25 cellular contexts compared by ENCODE assay signal in the genomic region with DNA sequence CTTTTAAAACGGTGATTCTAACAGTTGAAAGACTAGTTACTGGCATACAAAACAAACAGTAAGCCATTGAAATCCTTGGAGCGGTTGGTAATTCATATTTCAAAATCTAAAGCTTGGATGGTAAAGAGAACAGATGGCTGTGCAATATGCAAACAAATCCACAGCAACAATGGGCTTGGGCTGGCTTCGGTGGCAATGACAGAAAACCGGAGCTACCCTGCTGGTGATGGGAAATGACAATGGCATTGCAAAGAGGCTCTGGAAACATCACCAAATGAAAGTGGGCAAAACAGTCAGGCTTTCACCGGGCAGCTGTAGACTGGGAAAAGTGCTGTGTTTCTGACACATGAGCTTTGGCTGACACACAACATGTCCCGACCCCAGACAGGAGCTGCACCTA. TPM values are rescaled to one million over a fixed set of nuclear protein-coding genes. Genes with fewer than 3 reads are reported as not detected.
DNase-seq lines count a peak whose midpoint lies in the region; ATAC-seq and TF ChIP-seq lines count a peak whose summit lies in the region.
"Had no signal": no experiment of that assay in that cellular context is flagged by ENCODE, and none has a peak within 500 bp of the region (broad histone marks: within the 10 kb centered on the region; RNA-seq: fewer than 3 reads in every experiment).

No MANE protein-coding gene starts in this region.

- H3K27me3 Mint-ChIP-seq in brain: no peaks in the 10 kb centered on the region
- no peaks in the 10 kb centered on the region for H3K27me3 Mint-ChIP-seq in activated CD4-positive, alpha-beta T cell treated with anti-CD3 and anti-CD28 coated beads for 36 hours
- H3K27me3 Mint-ChIP-seq: central memory CD8-positive, alpha-beta T cell; stimulated activated naive CD8-positive, alpha-beta T cell treated with anti-CD3 and anti-CD28 coated beads, Interleukin-15, amount 100 ng/mL, for 72 hours had no signal

- DNase-seq in DMS53 (lab: John Stamatoyannopoulos, UW): peak; percentile 43
- DNase-seq in NCI-H128 (lab: John Stamatoyannopoulos, UW; ENCODE audit: unreplicated experiment): peak; percentile 19
- DNase-seq in NCI-H524 (lab: John Stamatoyannopoulos, UW): peak; percentile 73 to 91
- DNase-seq in activated CD4-positive, alpha-beta T cell treated with anti-CD3 and anti-CD28 coated beads for 36 hours: no peak
- DNase-seq in omental fat pad (ENCODE audit: low spot score): no peak
- DNase-seq: activated CD4-positive, alpha-beta T cell treated with anti-CD3 and anti-CD28 coated beads for 1 hour; activated CD8-positive, alpha-beta memory T cell treated with anti-CD3 and anti-CD28 coated beads for 24 hours; activated naive CD4-positive, alpha-beta T cell treated with anti-CD3 and anti-CD28 coated beads, Interleukin-2, amount 50 U/mL, for 16 hours; activated T-cell treated with anti-CD3 and anti-CD28 coated beads, Interleukin-2, amount 50 U/mL, for 48 hours; aorta; CD8-positive, alpha-beta T cell; HCEC 1CT; mesenchymal stem cell; NCI-H1048; nucleus accumbens; RPMI8226; stimulated activated CD4-positive, alpha-beta T cell treated with anti-CD3 and anti-CD28 coated beads, Interleukin-4, amount 100 ng/mL, for 4 hours; stimulated activated naive CD8-positive, alpha-beta T cell treated with anti-CD3 and anti-CD28 coated beads, Interleukin-15, amount 100 ng/mL, for 72 hours; transverse colon had no signal

- H3K4me1 Mint-ChIP-seq in brain: peaks cover 77% of the 10 kb centered on the region
- H3K4me1 Mint-ChIP-seq in activated CD4-positive, alpha-beta T cell treated with anti-CD3 and anti-CD28 coated beads for 36 hours: peaks cover 29% of the 10 kb centered on the region

- H3K27ac Mint-ChIP-seq in brain: peak overlapping the region in 4 of 5 experiments; percentile 22 to 85 (median 62)
- no peak overlapping the region for H3K27ac Mint-ChIP-seq in activated CD4-positive, alpha-beta T cell treated with anti-CD3 and anti-CD28 coated beads for 36 hours
- H3K27ac Mint-ChIP-seq: CD8-positive, alpha-beta T cell; stimulated activated naive CD8-positive, alpha-beta T cell treated with anti-CD3 and anti-CD28 coated beads, Interleukin-15, amount 100 ng/mL, for 72 hours had no signal

- no peaks in the 10 kb centered on the region for H3K9me3 Mint-ChIP-seq in brain
- no peaks in the 10 kb centered on the region for H3K9me3 Mint-ChIP-seq in activated CD4-positive, alpha-beta T cell treated with anti-CD3 and anti-CD28 coated beads for 36 hours (ENCODE audit: low read depth)
- H3K9me3 Mint-ChIP-seq: CD8-positive, alpha-beta T cell; central memory CD8-positive, alpha-beta T cell; stimulated activated naive CD8-positive, alpha-beta T cell treated with anti-CD3 and anti-CD28 coated beads, Interleukin-15, amount 100 ng/mL, for 72 hours had no signal

- CTCF ChIA-PET in activated CD4-positive, alpha-beta T cell treated with anti-CD3 and anti-CD28 coated beads for 36 hours (lab: Charles Lee): no interaction called here

- no peaks in the 10 kb centered on the region for H3K36me3 Mint-ChIP-seq in brain
- H3K36me3 Mint-ChIP-seq in activated CD4-positive, alpha-beta T cell treated with anti-CD3 and anti-CD28 coated beads for 36 hours (ENCODE audit: low read depth): peaks cover 4% of the 10 kb centered on the region

- intact Hi-C loops in activated CD4-positive, alpha-beta T cell treated with anti-CD3 and anti-CD28 coated beads for 36 hours (cut with DNase I, micrococcal nuclease): no loop called here

- POLR2A ChIA-PET in activated CD4-positive, alpha-beta T cell treated with anti-CD3 and anti-CD28 coated beads for 36 hours (lab: Charles Lee): no interaction called here

- ATAC-seq in HG02885 (IDR thresholded peaks at IDR 0.05; ENCODE audit: poor library complexity, unreplicated experiment): no peak
- ATAC-seq in activated CD4-positive, alpha-beta T cell treated with anti-CD3 and anti-CD28 coated beads for 36 hours: no peak
- ATAC-seq in GM21717 (IDR thresholded peaks at IDR 0.05; ENCODE audit: unreplicated experiment): no peak
- ATAC-seq in omental fat pad (ENCODE audit: low FRiP score): no peak
- ATAC-seq: CD8-positive, alpha-beta T cell; esophagus mucosa; gastroesophageal sphincter; stimulated activated naive CD8-positive, alpha-beta T cell treated with anti-CD3 and anti-CD28 coated beads, Interleukin-15, amount 100 ng/mL, for 72 hours had no signal

- H3K4me3 Mint-ChIP-seq in brain: peak overlapping the region in 2 of 5 experiments; percentile 27 to 29
- no peak overlapping the region for H3K4me3 Mint-ChIP-seq in activated CD4-positive, alpha-beta T cell treated with anti-CD3 and anti-CD28 coated beads for 36 hours
- H3K4me3 Mint-ChIP-seq: CD8-positive, alpha-beta T cell; central memory CD8-positive, alpha-beta T cell; stimulated activated naive CD8-positive, alpha-beta T cell treated with anti-CD3 and anti-CD28 coated beads, Interleukin-15, amount 100 ng/mL, for 72 hours had no signal

- no peak for TF ChIP-seq CTCF in brain (conservative IDR thresholded peaks at IDR 0.05)
- TF ChIP-seq CTCF in omental fat pad (IDR thresholded peaks at IDR 0.05): no peak

RNA-seq across cellular contexts. Expression of gene MED27, which starts 42.2 kb away (rescaled TPM):
- 82.6 TPM for polyA plus RNA-seq in brain (ENCODE audit: insufficient read depth, low read depth, low replicate concordance)
- total RNA-seq in activated CD4-positive, alpha-beta T cell treated with anti-CD3 and anti-CD28 coated beads for 36 hours: 10 to 100 TPM; 29.1 to 32.5 TPM
- 10 to 100 TPM; 10.9 to 23.1 (median 13.5) TPM for total RNA-seq in omental fat pad

Comparison
In these comparisons a context has a peak if more than half of its experiments do, and no peak if none do; other contexts are left out.
1. DNase-seq: peak in DMS53 (single experiment), NCI-H128 (single experiment) and NCI-H524 (2 of 2); none in activated CD4-positive, alpha-beta T cell treated with anti-CD3 and anti-CD28 coated beads for 36 hours (single experiment) and omental fat pad (single experiment).